ENCODE assay signal across 7 cellular contexts in genomic region chr2:190648289-190649034, GRCh38. TPM values are rescaled to one million over a fixed set of nuclear protein-coding genes. Genes with fewer than 3 reads are reported as not detected.
A peak's percentile ranks its signal among the peaks of the same experiment; 100 is the strongest.
DNase-seq lines count a peak whose midpoint lies in the region; ATAC-seq and TF ChIP-seq lines count a peak whose summit lies in the region.

No MANE protein-coding gene starts in this region.

- H3K27me3 Mint-ChIP-seq in brain: peaks cover 3% of the 10 kb centered on the region

- peak overlapping the region; percentile 86 for H3K4me2 ChIP-seq in skeletal muscle satellite cell (ENCODE audit: low read length)

- DNase-seq in NCI-H1930 (lab: John Stamatoyannopoulos, UW) (peak; percentile 71 to 77), UCSD-AML1 (lab: John Stamatoyannopoulos, UW; ENCODE audit: unreplicated experiment) (peak; percentile 92)

- no peaks in the 10 kb centered on the region for H3K36me3 ChIP-seq in skeletal muscle satellite cell (ENCODE audit: insufficient read depth, low read length)

- no peak for TF ChIP-seq CTCF in brain (conservative IDR thresholded peaks at IDR 0.05)

- H3K9me3 Mint-ChIP-seq in brain: no peaks in the 10 kb centered on the region

- no peaks in the 10 kb centered on the region for H3K27me3 ChIP-seq in skeletal muscle satellite cell (ENCODE audit: control insufficient read depth, insufficient read depth, low read length)

- peaks cover 60% of the 10 kb centered on the region for H3K4me1 Mint-ChIP-seq in brain

- H3K4me1 ChIP-seq in skeletal muscle satellite cell (ENCODE audit: control insufficient read depth, insufficient read depth, low read length): peaks cover 17% of the 10 kb centered on the region

- H3K27ac Mint-ChIP-seq in brain: peak overlapping the region; percentile 86 to 93 (median 89)

- H3K9me3 ChIP-seq in iPS-18c (ENCODE audit: control insufficient read depth, insufficient read depth, low read length): no peaks in the 10 kb centered on the region
- no peaks in the 10 kb centered on the region for H3K9me3 ChIP-seq in skeletal muscle satellite cell (replicated peaks; ENCODE audit: low read length)

- ATAC-seq in GM18511 (IDR thresholded peaks at IDR 0.05; ENCODE audit: unreplicated experiment): peak; percentile 77
- peak; percentile 67 for ATAC-seq in HG02943 (IDR thresholded peaks at IDR 0.05; ENCODE audit: low read depth, unreplicated experiment)

- H3K36me3 Mint-ChIP-seq in brain: no peaks in the 10 kb centered on the region

- peak overlapping the region; percentile 87 to 93 (median 87) for H3K4me3 Mint-ChIP-seq in brain

- peak overlapping the region; percentile 76 for H3K9ac ChIP-seq in skeletal muscle satellite cell (ENCODE audit: low read depth, low read length)

- H3K4me3 ChIP-seq in iPS-18c (ENCODE audit: insufficient read depth, low read depth, low read length) (peak overlapping the region; percentile 67), skeletal muscle satellite cell (ENCODE audit: low read length) (peak overlapping the region; percentile 74)

RNA-seq across cellular contexts. Expression of gene NAB1, which starts 0.4 kb away (rescaled TPM):
- 27.4 TPM for polyA plus RNA-seq in brain (ENCODE audit: insufficient read depth, low read depth, low replicate concordance)
- 17.3 and 20.3 TPM in 2 replicates for total RNA-seq in skeletal muscle satellite cell (2012; rRNA removed)

Comparison
In these comparisons a context has a peak if more than half of its experiments do, and no peak if none do; other contexts are left out.
1. Peak in every context shown above with its lines: DNase-seq, ATAC-seq and H3K4me3 ChIP-seq.